30 cellular contexts compared by ENCODE assay signal in genomic region chr4:111519683-111520082, GRCh38.
"Had no signal": no experiment of that assay in that cellular context is flagged by ENCODE, and none has a peak within 500 bp of the region (broad histone marks: within the 10 kb centered on the region; RNA-seq: fewer than 3 reads in every experiment).

No MANE protein-coding gene starts in this region.

- H3K9me3 Mint-ChIP-seq: activated naive CD4-positive, alpha-beta T cell treated with anti-CD3 and anti-CD28 coated beads, Interleukin-2, amount 50 U/mL, for 24 hours; activated T-helper 2 cell treated with anti-CD3 and anti-CD28 coated beads, Interferon-gamma antibody, Interleukin-2, Interleukin-4, amounts not matched to agents 10 μg/mL and 5 μg/mL and 100 μg/mL, durations not matched to agents 14 hours and 24 hours and 36 hours had no signal

- H3K36me3 Mint-ChIP-seq: activated CD8-positive, alpha-beta memory T cell treated with anti-CD3 and anti-CD28 coated beads, Interleukin-2, amount 10 ng/mL, durations not matched to agents 7 days and 5 days; activated naive CD4-positive, alpha-beta T cell treated with anti-CD3 and anti-CD28 coated beads, Interleukin-2, amount 50 U/mL, for 24 hours; natural killer cell treated with Interleukin-12 subunit alpha and Interleukin-12 subunit beta and Interleukin-15 and Interleukin-18, amount 100 ng/mL, for 72 hours had no signal

- H3K27ac ChIP-seq: foreskin keratinocyte, heart right ventricle, left ventricle myocardium inferior, neutrophil, ovary, right lobe of liver, thoracic aorta had no signal

- H3K9me3 ChIP-seq: mucosa of descending colon, neutrophil, ovary, right lobe of liver, thoracic aorta had no signal

- H3K4me3 Mint-ChIP-seq: activated CD4-positive, alpha-beta T cell treated with anti-CD3 and anti-CD28 coated beads for 36 hours; activated CD8-positive, alpha-beta memory T cell treated with anti-CD3 and anti-CD28 coated beads, Interleukin-2, amount 10 ng/mL, durations not matched to agents 7 days and 5 days; activated CD8-positive, alpha-beta T cell treated with anti-CD3 and anti-CD28 coated beads, Interleukin-2, amount 10 ng/mL, durations not matched to agents 7 days and 5 days; activated naive CD4-positive, alpha-beta T cell treated with anti-CD3 and anti-CD28 coated beads, Interleukin-2, amount 50 U/mL, for 24 hours; activated naive CD8-positive, alpha-beta T cell treated with anti-CD3 and anti-CD28 coated beads, Interleukin-2, amount 50 U/mL, for 24 hours; endodermal cell; natural killer cell treated with Interleukin-12 subunit alpha and Interleukin-12 subunit beta and Interleukin-15 and Interleukin-18, amount 100 ng/mL, for 72 hours; stimulated activated effector memory CD8-positive, alpha-beta T cell treated with anti-CD3 and anti-CD28 coated beads, Interleukin-12 subunit alpha, Interleukin-12 subunit beta, amount 100 ng/mL, for 72 hours; stimulated activated naive CD8-positive, alpha-beta T cell treated with anti-CD3 and anti-CD28 coated beads, Interleukin-15, Interleukin-2, amounts not matched to agents 100 ng/mL and 50 ng/mL, for 24 hours had no signal

- ATAC-seq: activated CD4-positive, alpha-beta T cell treated with anti-CD3 and anti-CD28 coated beads for 36 hours; activated CD8-positive, alpha-beta memory T cell treated with anti-CD3 and anti-CD28 coated beads, Interleukin-2, amount 10 ng/mL, durations not matched to agents 7 days and 5 days; activated CD8-positive, alpha-beta T cell treated with anti-CD3 and anti-CD28 coated beads, Interleukin-2, amount 10 ng/mL, durations not matched to agents 7 days and 5 days; activated naive CD8-positive, alpha-beta T cell treated with anti-CD3 and anti-CD28 coated beads, Interleukin-2, amount 50 U/mL, for 24 hours; esophagus mucosa; foreskin keratinocyte; heart right ventricle; mucosa of descending colon; natural killer cell treated with Interleukin-12 subunit alpha and Interleukin-12 subunit beta and Interleukin-15 and Interleukin-18, amount 100 ng/mL, for 72 hours; right lobe of liver; stimulated activated effector memory CD8-positive, alpha-beta T cell treated with anti-CD3 and anti-CD28 coated beads, Interleukin-12 subunit alpha, Interleukin-12 subunit beta, amount 100 ng/mL, for 72 hours had no signal

- DNase-seq: activated CD4-positive, alpha-beta T cell treated with anti-CD3 and anti-CD28 coated beads for 36 hours; activated CD4-positive, CD25-positive, alpha-beta regulatory T cell; activated CD8-positive, alpha-beta memory T cell treated with anti-CD3 and anti-CD28 coated beads, Interleukin-2, amount 10 ng/mL, durations not matched to agents 7 days and 5 days; activated CD8-positive, alpha-beta T cell treated with anti-CD3 and anti-CD28 coated beads, Interleukin-2, amount 10 ng/mL, durations not matched to agents 7 days and 5 days; activated naive CD8-positive, alpha-beta T cell treated with anti-CD3 and anti-CD28 coated beads, Interleukin-2, amount 50 U/mL, for 24 hours; activated T-cell treated with anti-CD3 and anti-CD28 coated beads, Interleukin-2, amount 50 U/mL, for 48 hours; amygdala; central memory CD4-positive, alpha-beta T cell; endodermal cell; foreskin keratinocyte; heart right ventricle; islet precursor cell; left ventricle myocardium inferior; mesendoderm; mucosa of descending colon; ovary; right lobe of liver; stimulated activated CD4-positive, alpha-beta T cell treated with anti-CD3 and anti-CD28 coated beads, Interleukin-12 subunit alpha, Interleukin-12 subunit beta, amount 100 ng/mL, for 4 hours; stimulated activated CD4-positive, alpha-beta T cell treated with anti-CD3 and anti-CD28 coated beads, Interleukin-4, amount 100 ng/mL, for 24 hours; trophoblast cell had no signal

- H3K27me3 Mint-ChIP-seq: activated CD4-positive, alpha-beta T cell treated with anti-CD3 and anti-CD28 coated beads for 36 hours; activated CD8-positive, alpha-beta memory T cell treated with anti-CD3 and anti-CD28 coated beads, Interleukin-2, amount 10 ng/mL, durations not matched to agents 7 days and 5 days; activated naive CD4-positive, alpha-beta T cell treated with anti-CD3 and anti-CD28 coated beads, Interleukin-2, amount 50 U/mL, for 24 hours; activated naive CD8-positive, alpha-beta T cell treated with anti-CD3 and anti-CD28 coated beads, Interleukin-2, amount 50 U/mL, for 24 hours; natural killer cell treated with Interleukin-12 subunit alpha and Interleukin-12 subunit beta and Interleukin-15 and Interleukin-18, amount 100 ng/mL, for 72 hours; progenitor cell of endocrine pancreas; stimulated activated naive CD8-positive, alpha-beta T cell treated with anti-CD3 and anti-CD28 coated beads, Interleukin-15, Interleukin-2, amounts not matched to agents 100 ng/mL and 50 ng/mL, for 24 hours had no signal

- H3K36me3 ChIP-seq: heart right ventricle, left ventricle myocardium inferior, neutrophil, ovary, right lobe of liver, thoracic aorta had no signal

- H3K4me1 ChIP-seq: foreskin keratinocyte, heart right ventricle, left ventricle myocardium inferior, right lobe of liver had no signal

- H3K27me3 ChIP-seq: foreskin keratinocyte, heart right ventricle, neutrophil, ovary, right lobe of liver had no signal

- H3K4me3 ChIP-seq: heart right ventricle, left ventricle myocardium inferior, lung, mucosa of descending colon, ovary, right lobe of liver, thoracic aorta had no signal

- H3K4me1 Mint-ChIP-seq: activated CD4-positive, alpha-beta T cell treated with anti-CD3 and anti-CD28 coated beads for 36 hours; activated CD8-positive, alpha-beta memory T cell treated with anti-CD3 and anti-CD28 coated beads, Interleukin-2, amount 10 ng/mL, durations not matched to agents 7 days and 5 days; activated naive CD4-positive, alpha-beta T cell treated with anti-CD3 and anti-CD28 coated beads, Interleukin-2, amount 50 U/mL, for 24 hours; activated naive CD8-positive, alpha-beta T cell treated with anti-CD3 and anti-CD28 coated beads, Interleukin-2, amount 50 U/mL, for 24 hours; stimulated activated effector memory CD8-positive, alpha-beta T cell treated with anti-CD3 and anti-CD28 coated beads, Interleukin-12 subunit alpha, Interleukin-12 subunit beta, amount 100 ng/mL, for 72 hours had no signal

- H3K27ac Mint-ChIP-seq: activated CD4-positive, alpha-beta T cell treated with anti-CD3 and anti-CD28 coated beads for 36 hours; activated CD8-positive, alpha-beta memory T cell treated with anti-CD3 and anti-CD28 coated beads, Interleukin-2, amount 10 ng/mL, durations not matched to agents 7 days and 5 days; activated CD8-positive, alpha-beta T cell treated with anti-CD3 and anti-CD28 coated beads, Interleukin-2, amount 10 ng/mL, durations not matched to agents 7 days and 5 days; activated naive CD4-positive, alpha-beta T cell treated with anti-CD3 and anti-CD28 coated beads, Interleukin-2, amount 50 U/mL, for 24 hours; activated naive CD8-positive, alpha-beta T cell treated with anti-CD3 and anti-CD28 coated beads, Interleukin-2, amount 50 U/mL, for 24 hours; activated T-helper 2 cell treated with anti-CD3 and anti-CD28 coated beads, Interferon-gamma antibody, Interleukin-2, Interleukin-4, amounts not matched to agents 10 μg/mL and 5 μg/mL and 100 μg/mL, durations not matched to agents 14 hours and 24 hours and 36 hours; endodermal cell; natural killer cell treated with Interleukin-12 subunit alpha and Interleukin-12 subunit beta and Interleukin-15 and Interleukin-18, amount 100 ng/mL, for 72 hours; progenitor cell of endocrine pancreas; stimulated activated effector memory CD8-positive, alpha-beta T cell treated with anti-CD3 and anti-CD28 coated beads, Interleukin-12 subunit alpha, Interleukin-12 subunit beta, amount 100 ng/mL, for 72 hours; stimulated activated naive CD8-positive, alpha-beta T cell treated with anti-CD3 and anti-CD28 coated beads, Interleukin-15, Interleukin-2, amounts not matched to agents 100 ng/mL and 50 ng/mL, for 24 hours had no signal
